34 cellular contexts compared by ENCODE assay signal in genomic region chr2:59151805-59152204, GRCh38.
DNase-seq lines count a peak whose midpoint lies in the region; ATAC-seq, FAIRE-seq and TF ChIP-seq lines count a peak whose summit lies in the region.
"Had no signal": no experiment of that assay in that cellular context is flagged by ENCODE, and none has a peak within 500 bp of the region (broad histone marks: within the 10 kb centered on the region; RNA-seq: fewer than 3 reads in every experiment).

No MANE protein-coding gene starts in this region.

- H3K36me3 ChIP-seq in HepG2 (replicated peaks in 1 of 2; ENCODE audit: control insufficient read depth in 1 of 2, insufficient read depth in 2 of 2, low read length in 2 of 2) (no peaks in the 10 kb centered on the region), right lobe of liver (no peaks in the 10 kb centered on the region), IMR-90 (ENCODE audit: control insufficient read depth, insufficient read depth, low read length) (no peaks in the 10 kb centered on the region), K562 (ENCODE audit: control insufficient read depth, insufficient read depth, low read length) (no peaks in the 10 kb centered on the region)
- H3K36me3 ChIP-seq: BE2C; BLaER1; BLaER1 treated with 17β-estradiol and CSF1 and Interleukin-3, amounts not matched to agents 10 nM and 100 nM had no signal

- H3K27ac ChIP-seq in HepG2 (ENCODE audit: extremely low read length, insufficient read depth, low read length) (no peak overlapping the region), right lobe of liver (no peak overlapping the region), A549 (no peak overlapping the region), IMR-90 (ENCODE audit: insufficient read depth, low read length) (no peak overlapping the region), K562 (ENCODE audit: extremely low read depth, low read depth, low read length) (no peak overlapping the region)
- H3K27ac ChIP-seq: 22Rv1; BLaER1; BLaER1 treated with 17β-estradiol and CSF1 and Interleukin-3, amounts not matched to agents 10 nM and 100 nM; C4-2B had no signal

- H3K14ac ChIP-seq in IMR-90 (replicated peaks; ENCODE audit: low read depth, low read length) = no peak overlapping the region

- intact Hi-C loops in HepG2 (cut with micrococcal nuclease; ENCODE audit: unreplicated experiment) (no loop called here), right lobe of liver (cut with DNase I) (no loop called here), IMR-90 (cut with micrococcal nuclease) (no loop called here), K562 (cut with micrococcal nuclease) (no loop called here)

- no peak overlapping the region for H2AFZ ChIP-seq in HepG2 (ENCODE audit: low read length)
- H2AFZ ChIP-seq in IMR-90 (replicated peaks; ENCODE audit: low read length, poor library complexity) = no peak overlapping the region
- H2AFZ ChIP-seq in K562 (ENCODE audit: low read depth, low read length) = no peak overlapping the region

- ATAC-seq in HepG2 (no peak), right lobe of liver (no peak), A549 (no peak), IMR-90 (ENCODE audit: low read depth) (no peak), K562 (no peak), HG03378 (IDR thresholded peaks at IDR 0.05; ENCODE audit: unreplicated experiment) (no peak), HG03565 (IDR thresholded peaks at IDR 0.05; ENCODE audit: unreplicated experiment) (no peak)
- ATAC-seq: CD8-positive, alpha-beta T cell had no signal

- no peak overlapping the region for H3K56ac ChIP-seq in IMR-90 (ENCODE audit: extremely low read depth, insufficient read depth, low read length)

- TF ChIP-seq EP300 in HepG2 (IDR thresholded peaks at IDR 0.05; ENCODE audit: low read depth in 2 of 2, low read length in 2 of 2) = no peak
- TF ChIP-seq EP300 in HepG2 (CRISPR knock-in tag; IDR thresholded peaks at IDR 0.05; ENCODE audit: borderline replicate concordance) = no peak
- TF ChIP-seq EP300 in A549 (IDR thresholded peaks at IDR 0.05) = no peak
- TF ChIP-seq EP300 in K562 (IDR thresholded peaks at IDR 0.05; ENCODE audit: low read length) = no peak

- POLR2A ChIA-PET in HepG2 (lab: Yijun Ruan, JAX) = no interaction called here
- POLR2A ChIA-PET in A549 (lab: Yijun Ruan, JAX) = no interaction called here
- POLR2A ChIA-PET in IMR-90 (lab: Charles Lee; ENCODE audit: unreplicated experiment) = no interaction called here
- POLR2A ChIA-PET in K562 (lab: Yijun Ruan, JAX) = no interaction called here

- H3K9ac ChIP-seq in HepG2 (ENCODE audit: insufficient read depth, low read depth, low read length) (no peak overlapping the region), IMR-90 (ENCODE audit: low read depth, low read length) (no peak overlapping the region), K562 (ENCODE audit: insufficient read depth in 1 of 2, low read depth in 2 of 2, low read length in 2 of 2) (no peak overlapping the region)
- H3K9ac ChIP-seq: BLaER1; BLaER1 treated with 17β-estradiol and CSF1 and Interleukin-3, amounts not matched to agents 10 nM and 100 nM had no signal

- 58% methylated on average over 3 of the region's 3 CpGs for WGBS in HepG2 (ENCODE audit: low lambda C conversion rate)
- WGBS in right lobe of liver (ENCODE audit: insufficient coverage, low coverage, low lambda C conversion rate, missing lambda C conversion rate) = 83% methylated on average over 3 of the region's 3 CpGs
- WGBS in A549 (ENCODE audit: missing lambda C conversion rate) = 83% methylated on average over 3 of the region's 3 CpGs
- no CpG with 5 or more reads among the region's 3 CpGs for WGBS in IMR-90 (ENCODE audit: extremely low coverage in 2 of 2, insufficient read length in 1 of 2), 2 experiments
- 25% methylated on average over 3 of the region's 3 CpGs for WGBS in K562 (ENCODE audit: insufficient coverage, low coverage, missing lambda C conversion rate)

- no peak overlapping the region for H3K4me3 ChIP-seq in HepG2 (replicated peaks in 1 of 3; ENCODE audit: insufficient read depth in 1 of 3, low read depth in 2 of 3, low read length in 3 of 3)
- no peak overlapping the region for H3K4me3 ChIP-seq in right lobe of liver
- no peak overlapping the region for H3K4me3 ChIP-seq in A549
- no peak overlapping the region for H3K4me3 ChIP-seq in IMR-90 (ENCODE audit: insufficient read depth, low read depth, low read length)
- H3K4me3 ChIP-seq in K562 = no peak overlapping the region
- H3K4me3 ChIP-seq: BLaER1; BLaER1 treated with 17β-estradiol and CSF1 and Interleukin-3, amounts not matched to agents 10 nM and 100 nM had no signal

- H3K9me1 ChIP-seq in IMR-90 (ENCODE audit: insufficient read depth, low read length) (no peaks in the 10 kb centered on the region), K562 (ENCODE audit: control insufficient read depth, insufficient read depth, low read length) (no peaks in the 10 kb centered on the region)

- FAIRE-seq in HepG2 (lab: Jason Lieb, UNC) (no peak), A549 (lab: Jason Lieb, UNC) (no peak), K562 (lab: Jason Lieb, UNC) (no peak)
- FAIRE-seq: A204.1, D721Med had no signal

- no peak overlapping the region for H2AK5ac ChIP-seq in IMR-90 (ENCODE audit: low read depth, low read length)

- H3K79me1 ChIP-seq in IMR-90 (ENCODE audit: low read depth in 1 of 2, low read length in 2 of 2) = no peaks in the 10 kb centered on the region

- H2BK5ac ChIP-seq in IMR-90 (ENCODE audit: low read depth, low read length, poor library complexity, severe bottlenecking) = no peak overlapping the region

- H4K8ac ChIP-seq in IMR-90 (ENCODE audit: low read depth in 2 of 2, low read length in 2 of 2) = no peak overlapping the region

- DNase-seq in HepG2 (ENCODE audit: low spot score) = no peak
- DNase-seq in right lobe of liver = no peak
- DNase-seq in A549 (ENCODE audit: low read depth in 1 of 2, low spot score in 1 of 2) = no peak
- DNase-seq in IMR-90 = no peak
- no peak for DNase-seq in K562 (ENCODE audit: extremely low read depth in 1 of 4, low spot score in 3 of 4)
- no peak for DNase-seq in activated T-cell treated with anti-CD3 and anti-CD28 coated beads for 4 hours
- DNase-seq: 8988T; ACHN; AML-193; BE2C; C1 segment of cervical spinal cord; Caco-2; Calu3; CD4-positive, alpha-beta memory T cell; CD4-positive, alpha-beta T cell; CD4-positive, CD25-positive, alpha-beta regulatory T cell; CD8-positive, alpha-beta memory T cell; CD8-positive, alpha-beta T cell; COR-L47; DMS 273 treated with DMSO at 0.1 percent for 48 hours; DMS153; DMS53; DMS79; DMS79 treated with DMSO at 0.1 percent for 48 hours; DND-41; EL had no signal

- in situ Hi-C loops in HepG2 (cut with HindIII; ENCODE audit: extremely low pct_ligation_motif_present, low pct_unique_long_range_greater_than_20kb) (no loop called here), IMR-90 (cut with MboI; ENCODE audit: low sequenced_read_pairs) (no loop called here), K562 (cut with MboI) (no loop called here)

- dilution Hi-C loops in IMR-90 (cut with HindIII; ENCODE audit: low sequenced_read_pairs, unreplicated experiment) = no loop called here

- no peaks in the 10 kb centered on the region for H3K27me3 ChIP-seq in HepG2 (ENCODE audit: control insufficient read depth in 1 of 2, insufficient read depth in 2 of 2, low read length in 2 of 2)
- no peaks in the 10 kb centered on the region for H3K27me3 ChIP-seq in right lobe of liver
- H3K27me3 ChIP-seq in IMR-90 (ENCODE audit: control insufficient read depth, insufficient read depth, low read length) = no peaks in the 10 kb centered on the region
- H3K27me3 ChIP-seq in K562 (ENCODE audit: control insufficient read depth in 2 of 2, insufficient read depth in 2 of 2, low read length in 2 of 2) = no peaks in the 10 kb centered on the region
- H3K27me3 ChIP-seq: BE2C; BLaER1; BLaER1 treated with 17β-estradiol and CSF1 and Interleukin-3, amounts not matched to agents 10 nM and 100 nM had no signal

- CTCF ChIA-PET in HepG2 (lab: Yijun Ruan, JAX; ENCODE audit: low intra/inter-chr PET ratio, low total read pairs) (no interaction called here), A549 (lab: Yijun Ruan, JAX) (interaction anchor here (1.4 kb wide), 1 partner anchor 9 kb away, joined by 3 read pairs; no protein-coding TSS in a partner anchor), IMR-90 (lab: Yijun Ruan, JAX) (no interaction called here), K562 (lab: Yijun Ruan, JAX; ENCODE audit: low intra/inter-chr PET ratio) (no interaction called here)

- no peak for TF ChIP-seq POLR2A in HepG2 (IDR thresholded peaks at IDR 0.05; ENCODE audit: insufficient read depth in 1 of 2, low read depth in 2 of 2, low read length in 2 of 2)
- no peak for TF ChIP-seq POLR2A in right lobe of liver (IDR thresholded peaks at IDR 0.05)
- no peak for TF ChIP-seq POLR2A in A549 (IDR thresholded peaks at IDR 0.05; ENCODE audit: low read length)
- TF ChIP-seq POLR2A in IMR-90 (IDR thresholded peaks at IDR 0.05; ENCODE audit: low read depth, low read length) = no peak
- no peak for TF ChIP-seq POLR2A in K562 (conservative IDR thresholded peaks at IDR 0.05)

- H3K4me1 ChIP-seq in HepG2 (ENCODE audit: insufficient read depth, low read length) (no peaks in the 10 kb centered on the region), right lobe of liver (no peaks in the 10 kb centered on the region), A549 (no peaks in the 10 kb centered on the region), IMR-90 (ENCODE audit: control insufficient read depth, insufficient read depth, low read length) (no peaks in the 10 kb centered on the region), K562 (replicated peaks in 1 of 2; ENCODE audit: control insufficient read depth in 2 of 2, insufficient read depth in 2 of 2, low read length in 2 of 2) (no peaks in the 10 kb centered on the region)
- H3K4me1 ChIP-seq: BE2C, Caco-2 had no signal

- no peak overlapping the region for H3K4ac ChIP-seq in IMR-90 (ENCODE audit: low read depth, low read length)

- H3K9me3 ChIP-seq in HepG2 (ENCODE audit: low read length) = no peaks in the 10 kb centered on the region
- no peaks in the 10 kb centered on the region for H3K9me3 ChIP-seq in right lobe of liver
- no peaks in the 10 kb centered on the region for H3K9me3 ChIP-seq in A549
- no peaks in the 10 kb centered on the region for H3K9me3 ChIP-seq in IMR-90 (ENCODE audit: control insufficient read depth, insufficient read depth, low read length)
- no peaks in the 10 kb centered on the region for H3K9me3 ChIP-seq in K562 (replicated peaks; ENCODE audit: control insufficient read depth, insufficient read depth, low read depth, low read length)
- H3K9me3 ChIP-seq: BE2C; BLaER1; BLaER1 treated with 17β-estradiol and CSF1 and Interleukin-3, amounts not matched to agents 10 nM and 100 nM; Caco-2 had no signal

- H4K5ac ChIP-seq in IMR-90 (ENCODE audit: low read depth, low read length) = no peak overlapping the region

- no peak overlapping the region for H3K23ac ChIP-seq in IMR-90 (ENCODE audit: low read depth, low read length)

- H2BK20ac ChIP-seq in IMR-90 (ENCODE audit: low read depth, low read length) = no peak overlapping the region

- H2BK15ac ChIP-seq in IMR-90 (ENCODE audit: low read depth, low read length) = no peak overlapping the region

- no peak overlapping the region for H3K18ac ChIP-seq in IMR-90 (ENCODE audit: low read depth, low read length)

- no peaks in the 10 kb centered on the region for H3K79me2 ChIP-seq in HepG2 (ENCODE audit: insufficient read depth, low read length)
- H3K79me2 ChIP-seq in K562 (ENCODE audit: control insufficient read depth, insufficient read depth, low read length) = no peaks in the 10 kb centered on the region

- TF ChIP-seq RAD21 in HepG2 (CRISPR knock-in tag; IDR thresholded peaks at IDR 0.05) (no peak), A549 (conservative IDR thresholded peaks at IDR 0.05 in 1 of 2, IDR thresholded peaks at IDR 0.05 in 1 of 2) (no peak), IMR-90 (IDR thresholded peaks at IDR 0.05; ENCODE audit: low read length) (no peak), K562 (CRISPR knock-in tag; conservative IDR thresholded peaks at IDR 0.05 in 1 of 2, IDR thresholded peaks at IDR 0.05 in 1 of 2) (no peak)

- no peak overlapping the region for H4K91ac ChIP-seq in IMR-90 (ENCODE audit: insufficient read depth, low read depth, low read length)

- no peak overlapping the region for H2BK120ac ChIP-seq in IMR-90 (ENCODE audit: low read depth, low read length)

- H3K4me2 ChIP-seq in HepG2 (ENCODE audit: low read depth, low read length) = no peak overlapping the region
- no peak overlapping the region for H3K4me2 ChIP-seq in A549
- H3K4me2 ChIP-seq in IMR-90 (ENCODE audit: low read depth, low read length) = no peak overlapping the region
- no peak overlapping the region for H3K4me2 ChIP-seq in K562 (ENCODE audit: insufficient read depth, low read length)
- H3K4me2 ChIP-seq: BLaER1; BLaER1 treated with 17β-estradiol and CSF1 and Interleukin-3, amounts not matched to agents 10 nM and 100 nM had no signal

- H4K20me1 ChIP-seq in HepG2 (ENCODE audit: insufficient read depth, low read length) = no peaks in the 10 kb centered on the region
- no peaks in the 10 kb centered on the region for H4K20me1 ChIP-seq in IMR-90 (ENCODE audit: insufficient read depth, low read length)
- no peaks in the 10 kb centered on the region for H4K20me1 ChIP-seq in K562 (replicated peaks; ENCODE audit: control insufficient read depth, insufficient read depth, low read length)
- H4K20me1 ChIP-seq: BLaER1; BLaER1 treated with 17β-estradiol and CSF1 and Interleukin-3, amounts not matched to agents 10 nM and 100 nM had no signal

- H2AK9ac ChIP-seq in IMR-90 (replicated peaks; ENCODE audit: low read depth, low read length, poor library complexity) = no peak overlapping the region

- TF ChIP-seq CTCF in HepG2 (CRISPR knock-in tag; IDR thresholded peaks at IDR 0.05) = no peak
- TF ChIP-seq CTCF in right lobe of liver (IDR thresholded peaks at IDR 0.05) = no peak
- TF ChIP-seq CTCF in A549 (IDR thresholded peaks at IDR 0.05) = no peak
- no peak for TF ChIP-seq CTCF in IMR-90 (conservative IDR thresholded peaks at IDR 0.05; ENCODE audit: low read depth, low read length)
- no peak for TF ChIP-seq CTCF in K562 (IDR thresholded peaks at IDR 0.05 in 2 of 3, conservative IDR thresholded peaks at IDR 0.05 in 1 of 3; ENCODE audit: insufficient read depth in 2 of 3, low read depth in 1 of 3, low read length in 3 of 3)

- BruUV-seq in HepG2 (replicated peaks; lab: Mats Ljungman, UMichigan) (no TSS peak), IMR-90 (replicated peaks; lab: Mats Ljungman, UMichigan) (no TSS peak), K562 (replicated peaks; lab: Mats Ljungman, UMichigan) (no TSS peak)

Comparison
In these comparisons a context has a peak if more than half of its experiments do, and no peak if none do; other contexts are left out.
1. Of the 241 proteins assayed by ChIP-seq in both HepG2 and K562: peak only in HepG2: none; only in K562: MAFG; in both: MAFF and MAFK; in neither: 238.